Comparison of ENCODE assay signal across 14 cellular contexts in the genomic region with DNA sequence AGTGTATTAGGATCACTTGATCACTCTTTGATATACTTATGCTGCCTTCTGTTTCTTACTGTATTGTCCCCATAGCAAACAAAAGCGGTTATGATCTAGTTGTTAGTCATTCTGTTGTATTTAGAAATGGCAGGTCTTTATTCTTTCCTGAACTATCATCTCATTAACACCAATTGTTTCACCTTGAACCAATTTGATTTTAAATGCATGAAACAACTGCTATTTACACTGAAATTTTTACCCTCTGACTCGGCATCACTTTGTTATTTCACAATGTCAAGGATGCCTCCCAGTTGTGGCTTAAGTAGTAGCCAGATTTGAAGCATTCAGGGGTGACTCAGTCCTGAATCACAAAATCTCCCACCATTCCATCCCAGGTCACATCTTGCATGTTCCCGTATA.
A peak's percentile ranks its signal among the peaks of the same experiment; 100 is the strongest.
DNase-seq lines count a peak whose midpoint lies in the region; TF ChIP-seq lines count a peak whose summit lies in the region.
"Had no signal": no experiment of that assay in that cellular context is flagged by ENCODE, and none has a peak within 500 bp of the region (broad histone marks: within the 10 kb centered on the region; RNA-seq: fewer than 3 reads in every experiment).

No MANE protein-coding gene starts in this region.

- DNase-seq in H4 (ENCODE audit: low spot score) (peak; percentile 78), SJSA1 (ENCODE audit: low read depth in 1 of 2, low spot score in 2 of 2) (peak; percentile 77 to 88), fibroblast of lung (ENCODE audit: low read depth in 2 of 2) (peak; percentile 96 to 99), skeletal muscle cell (ENCODE audit: low read depth) (peak; percentile 95), GF-D8 (lab: John Stamatoyannopoulos, UW) (no peak), KG1 (lab: John Stamatoyannopoulos, UW) (no peak)
- DNase-seq in stimulated activated naive CD4-positive, alpha-beta T cell treated with Interleukin-2 at 50 U/mL for 16 hours (lab: John Stamatoyannopoulos, UW): no peak
- no peak for DNase-seq in stimulated activated CD4-positive, alpha-beta T cell treated with anti-CD3 and anti-CD28 coated beads, Interleukin-4, amount 100 ng/mL, for 1 hour
- DNase-seq: activated CD8-positive, alpha-beta T cell treated with anti-CD3 and anti-CD28 coated beads for 36 hours; islet precursor cell; MM.1S; NCI-H526; nucleus accumbens; thyroid gland had no signal

- H3K79me2 ChIP-seq in fibroblast of lung (ENCODE audit: control insufficient read depth, insufficient read depth, low read length): no peaks in the 10 kb centered on the region

- H3K4me1 ChIP-seq in SJSA1 (replicated peaks) (peaks cover 41% of the 10 kb centered on the region), fibroblast of lung (ENCODE audit: control insufficient read depth, extremely low read depth, insufficient read depth, low read length) (peaks cover 6% of the 10 kb centered on the region)
- H3K4me1 ChIP-seq: thyroid gland had no signal

- TF ChIP-seq CTCF in fibroblast of lung (conservative IDR thresholded peaks at IDR 0.05 in 1 of 2, IDR thresholded peaks at IDR 0.05 in 1 of 2; ENCODE audit: low read depth in 1 of 2, low read length in 2 of 2): no peak

- H3K9ac ChIP-seq in fibroblast of lung (ENCODE audit: insufficient read depth, low read length): no peak overlapping the region

- no peak overlapping the region for H3K4me2 ChIP-seq in fibroblast of lung (ENCODE audit: extremely low read depth, insufficient read depth, low read length)

- peak overlapping the region; percentile 92 for H3K27ac ChIP-seq in SJSA1
- H3K27ac ChIP-seq in fibroblast of lung (ENCODE audit: insufficient read depth, low read length): no peak overlapping the region
- H3K27ac ChIP-seq: thyroid gland had no signal

- no peaks in the 10 kb centered on the region for H3K9me3 ChIP-seq in SJSA1 (replicated peaks)
- no peaks in the 10 kb centered on the region for H3K9me3 ChIP-seq in fibroblast of lung (ENCODE audit: control insufficient read depth, insufficient read depth, low read depth, low read length)
- H3K9me3 ChIP-seq: thyroid gland had no signal

- H4K20me1 ChIP-seq in fibroblast of lung (ENCODE audit: control insufficient read depth, extremely low read depth, insufficient read depth, low read length): no peaks in the 10 kb centered on the region

- H3K4me3 ChIP-seq in SJSA1 (no peak overlapping the region), fibroblast of lung (replicated peaks in 1 of 4; ENCODE audit: control extremely low read depth in 1 of 4, insufficient read depth in 1 of 4, low read depth in 3 of 4, low read length in 4 of 4) (no peak overlapping the region), skeletal muscle cell (ENCODE audit: low read depth, low read length) (no peak overlapping the region)
- H3K4me3 ChIP-seq: thyroid gland had no signal

- H2AFZ ChIP-seq in fibroblast of lung (ENCODE audit: low read length): no peak overlapping the region

- H3K36me3 ChIP-seq in SJSA1: no peaks in the 10 kb centered on the region
- H3K36me3 ChIP-seq in fibroblast of lung (ENCODE audit: control insufficient read depth, insufficient read depth, low read length): no peaks in the 10 kb centered on the region
- H3K36me3 ChIP-seq: thyroid gland had no signal

- H3K27me3 ChIP-seq in SJSA1 (replicated peaks) (no peaks in the 10 kb centered on the region), fibroblast of lung (ENCODE audit: control insufficient read depth, insufficient read depth, low read length) (no peaks in the 10 kb centered on the region)
- H3K27me3 ChIP-seq: thyroid gland had no signal

Comparison
In these comparisons a context has a peak if more than half of its experiments do, and no peak if none do; other contexts are left out.
1. DNase-seq: peak in H4 (single experiment), SJSA1 (2 of 2), fibroblast of lung (2 of 2) and skeletal muscle cell (single experiment); none in stimulated activated naive CD4-positive, alpha-beta T cell treated with Interleukin-2 at 50 U/mL for 16 hours (single experiment), stimulated activated CD4-positive, alpha-beta T cell treated with anti-CD3 and anti-CD28 coated beads, Interleukin-4, amount 100 ng/mL, for 1 hour (single experiment), GF-D8 (single experiment) and KG1 (single experiment).